In genomic region chr5:90691533-90691932, GRCh38 we compare ENCODE assay signal across 26 cellular contexts.
"Had no signal": no experiment of that assay in that cellular context is flagged by ENCODE, and none has a peak within 500 bp of the region (broad histone marks: within the 10 kb centered on the region; RNA-seq: fewer than 3 reads in every experiment).

No MANE protein-coding gene starts in this region.

- H3K9me3 ChIP-seq: colonic mucosa, esophagus muscularis mucosa, esophagus squamous epithelium, gastrocnemius medialis, gastroesophageal sphincter, heart right ventricle had no signal

- H3K36me3 ChIP-seq: colonic mucosa, esophagus muscularis mucosa, esophagus squamous epithelium, gastrocnemius medialis, gastroesophageal sphincter, heart right ventricle had no signal

- H3K4me2 ChIP-seq: hepatocyte had no signal

- H3K79me2 ChIP-seq: hepatocyte had no signal

- H3K4me3 ChIP-seq: colonic mucosa, coronary artery, dorsolateral prefrontal cortex, esophagus muscularis mucosa, esophagus squamous epithelium, gastrocnemius medialis, gastroesophageal sphincter, heart right ventricle, hepatocyte had no signal

- ATAC-seq: effector memory CD8-positive, alpha-beta T cell; esophagus mucosa; foreskin keratinocyte; gastrocnemius medialis; gastroesophageal sphincter; heart right ventricle had no signal

- DNase-seq: colonic mucosa; cortex of kidney; dermis blood vessel endothelial cell; dorsolateral prefrontal cortex; effector CD4-positive, alpha-beta T cell; effector CD8-positive, alpha-beta T cell; effector memory CD4-positive, alpha-beta T cell; effector memory CD8-positive, alpha-beta T cell; endodermal cell; erythroblast; esophagus squamous epithelium; foreskin fibroblast; foreskin keratinocyte; foreskin melanocyte; gastrocnemius medialis; glutamatergic neuron; head of caudate nucleus; heart right ventricle; hippocampal formation had no signal

- H3K27ac ChIP-seq: colonic mucosa, coronary artery, dorsolateral prefrontal cortex, epithelial cell of prostate, esophagus muscularis mucosa, esophagus squamous epithelium, foreskin keratinocyte, gastrocnemius medialis, gastroesophageal sphincter, heart right ventricle, hepatocyte had no signal

- H3K4me1 ChIP-seq: colonic mucosa, esophagus muscularis mucosa, esophagus squamous epithelium, foreskin keratinocyte, gastrocnemius medialis, gastroesophageal sphincter, heart right ventricle had no signal

- H3K27me3 ChIP-seq: colonic mucosa, dorsolateral prefrontal cortex, esophagus muscularis mucosa, esophagus squamous epithelium, gastrocnemius medialis, gastroesophageal sphincter, heart right ventricle, hepatocyte had no signal

- H2AFZ ChIP-seq: hepatocyte had no signal

- FAIRE-seq: endothelial cell of umbilical vein had no signal
